8 cellular contexts compared by ENCODE assay signal in genomic region chr6:86192123-86192522, GRCh38.
DNase-seq lines count a peak whose midpoint lies in the region; ATAC-seq and TF ChIP-seq lines count a peak whose summit lies in the region.

No MANE protein-coding gene starts in this region.

- no peak overlapping the region for H3K27ac ChIP-seq in brain microvascular endothelial cell
- no peak overlapping the region for H3K27ac ChIP-seq in upper lobe of right lung

- peak; percentile 58 for DNase-seq in Jurkat, Clone E6-1 (ENCODE audit: low read depth, low spot score)
- DNase-seq in brain microvascular endothelial cell: peak; percentile 0
- no peak for DNase-seq in upper lobe of right lung
- no peak for DNase-seq in activated CD8-positive, alpha-beta memory T cell treated with anti-CD3 and anti-CD28 coated beads, Interleukin-2, amount 50 U/mL, for 4 hours
- no peak for DNase-seq in NCI-H1694 (lab: John Stamatoyannopoulos, UW)
- no peak for DNase-seq in activated T-cell treated with anti-CD3 and anti-CD28 coated beads, Interleukin-2, amount 50 U/mL, for 72 hours

- H3K36me3 ChIP-seq in brain microvascular endothelial cell (replicated peaks): no peaks in the 10 kb centered on the region
- H3K36me3 ChIP-seq in upper lobe of right lung: no peaks in the 10 kb centered on the region

- H3K4me3 Mint-ChIP-seq in activated T-cell treated with anti-CD3 and anti-CD28 coated beads, Interleukin-2, amount 50 U/mL, for 72 hours: no peak overlapping the region

- TF ChIP-seq CTCF in brain microvascular endothelial cell (IDR thresholded peaks at IDR 0.05; ENCODE audit: low read depth, low read length, missing control alignments): no peak
- TF ChIP-seq CTCF in upper lobe of right lung (IDR thresholded peaks at IDR 0.05): peak; percentile 35

- no peaks in the 10 kb centered on the region for H3K9me3 ChIP-seq in upper lobe of right lung

- no peaks in the 10 kb centered on the region for H3K36me3 Mint-ChIP-seq in activated T-cell treated with anti-CD3 and anti-CD28 coated beads, Interleukin-2, amount 50 U/mL, for 72 hours (ENCODE audit: insufficient read depth in 2 of 2)

- H3K27me3 ChIP-seq in brain microvascular endothelial cell (replicated peaks) (no peaks in the 10 kb centered on the region), upper lobe of right lung (no peaks in the 10 kb centered on the region)

- H3K27me3 Mint-ChIP-seq in activated T-cell treated with anti-CD3 and anti-CD28 coated beads, Interleukin-2, amount 50 U/mL, for 72 hours (ENCODE audit: low read depth): no peaks in the 10 kb centered on the region

- TF ChIP-seq POLR2A in GM18505 (IDR thresholded peaks at IDR 0.05; ENCODE audit: borderline replicate concordance, extremely low read depth, insufficient read depth, insufficient read length): no peak

- in situ Hi-C loops in brain microvascular endothelial cell (cut with HindIII; ENCODE audit: low pct_ligation_motif_present, low sequenced_read_pairs): no loop called here

- no peaks in the 10 kb centered on the region for H3K4me1 Mint-ChIP-seq in activated T-cell treated with anti-CD3 and anti-CD28 coated beads, Interleukin-2, amount 50 U/mL, for 72 hours (ENCODE audit: low read depth)

- H3K27ac Mint-ChIP-seq in activated T-cell treated with anti-CD3 and anti-CD28 coated beads, Interleukin-2, amount 50 U/mL, for 72 hours: no peak overlapping the region

- H3K4me3 ChIP-seq in Jurkat, Clone E6-1 (ENCODE audit: low read length): no peak overlapping the region
- no peak overlapping the region for H3K4me3 ChIP-seq in brain microvascular endothelial cell (ENCODE audit: low read depth, low read length)
- H3K4me3 ChIP-seq in upper lobe of right lung: no peak overlapping the region

- H3K4me1 ChIP-seq in upper lobe of right lung: no peaks in the 10 kb centered on the region

- no peaks in the 10 kb centered on the region for H3K9me3 Mint-ChIP-seq in activated T-cell treated with anti-CD3 and anti-CD28 coated beads, Interleukin-2, amount 50 U/mL, for 72 hours

- ATAC-seq in GM18505 (IDR thresholded peaks at IDR 0.05; ENCODE audit: unreplicated experiment): peak; percentile 91
- peak; percentile 91 for ATAC-seq in GM21786 (IDR thresholded peaks at IDR 0.05; ENCODE audit: unreplicated experiment)
- ATAC-seq in upper lobe of right lung: peak; percentile 58
- no peak for ATAC-seq in activated T-cell treated with anti-CD3 and anti-CD28 coated beads, Interleukin-2, amount 50 U/mL, for 72 hours (replicated peaks in 1 of 2)

- intact Hi-C loops in upper lobe of right lung (cut with DNase I): no loop called here

Comparison
In these comparisons a context has a peak if more than half of its experiments do, and no peak if none do; other contexts are left out.
1. ATAC-seq: peak in GM18505 (single experiment), GM21786 (single experiment) and upper lobe of right lung (single experiment); none in activated T-cell treated with anti-CD3 and anti-CD28 coated beads, Interleukin-2, amount 50 U/mL, for 72 hours (0 of 2).
2. DNase-seq: peak in Jurkat, Clone E6-1 (single experiment) and brain microvascular endothelial cell (single experiment); none in upper lobe of right lung (single experiment), activated CD8-positive, alpha-beta memory T cell treated with anti-CD3 and anti-CD28 coated beads, Interleukin-2, amount 50 U/mL, for 4 hours (single experiment), NCI-H1694 (single experiment) and activated T-cell treated with anti-CD3 and anti-CD28 coated beads, Interleukin-2, amount 50 U/mL, for 72 hours (0 of 2).